ENCODE assay signal across 10 cellular contexts in the genomic region with DNA sequence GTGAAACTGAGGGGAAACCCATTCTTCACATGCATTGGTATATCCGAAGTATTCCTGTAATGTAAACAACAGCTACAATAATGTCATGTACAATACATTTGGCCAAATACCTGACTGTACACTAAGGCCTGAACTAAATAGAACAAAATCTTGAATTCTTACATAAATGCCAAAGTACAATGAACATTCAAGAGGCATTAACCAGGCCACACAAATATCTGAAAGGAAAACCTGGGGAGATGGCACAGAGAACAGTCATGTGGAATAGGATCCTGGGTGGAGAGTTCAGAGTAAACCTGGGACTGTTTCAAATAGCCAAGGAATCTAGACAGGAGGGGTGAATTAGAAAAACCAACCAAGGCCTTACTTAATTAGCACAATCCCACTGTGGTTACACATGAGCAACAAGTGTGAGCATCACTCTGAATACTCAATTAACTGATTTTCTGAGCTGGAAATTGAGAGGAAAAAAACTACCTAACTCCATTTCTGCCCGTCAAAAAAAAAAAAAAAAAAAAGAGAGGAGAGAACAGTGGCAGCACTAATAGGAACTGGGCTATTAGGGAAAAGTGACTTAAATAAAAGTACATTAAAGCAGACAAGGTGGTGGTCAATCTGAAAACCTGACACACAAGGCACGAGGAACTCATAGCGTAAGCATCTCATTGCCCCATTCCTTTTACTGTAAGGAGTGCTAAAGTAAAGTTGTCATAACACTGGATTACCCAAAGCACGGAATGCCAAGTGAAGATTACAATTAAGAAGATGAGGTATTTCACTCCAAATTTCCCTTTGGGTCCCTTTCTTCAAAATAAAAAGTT. TPM values are rescaled to one million over a fixed set of nuclear protein-coding genes. Genes with fewer than 3 reads are reported as not detected.
DNase-seq lines count a peak whose midpoint lies in the region; ATAC-seq and TF ChIP-seq lines count a peak whose summit lies in the region.
"Had no signal": no experiment of that assay in that cellular context is flagged by ENCODE, and none has a peak within 500 bp of the region (broad histone marks: within the 10 kb centered on the region; RNA-seq: fewer than 3 reads in every experiment).

No MANE protein-coding gene starts in this region.

- no peak for DNase-seq in A673 (ENCODE audit: low spot score)
- no peak for DNase-seq in HFFc6
- no peak for DNase-seq in brain microvascular endothelial cell
- no peak for DNase-seq in NCI-H524 treated with DMSO at 0.1 percent for 48 hours (lab: John Stamatoyannopoulos, UW)
- DNase-seq in CD1c-positive myeloid dendritic cell (ENCODE audit: extremely low spot score): no peak
- DNase-seq: activated CD4-positive, alpha-beta T cell treated with anti-CD3 and anti-CD28 coated beads, Interleukin-2, amount 50 U/mL, for 4 hours had no signal

- H3K27me3 Mint-ChIP-seq in HFFc6 (ENCODE audit: insufficient read depth): no peaks in the 10 kb centered on the region; the same call in 1 of the 2 replicates

- CTCF ChIA-PET in A673 (lab: Charles Lee): no interaction called here

- no peak for ATAC-seq in GM18861 (IDR thresholded peaks at IDR 0.05; ENCODE audit: unreplicated experiment)
- no peak for ATAC-seq in HG03439 (IDR thresholded peaks at IDR 0.05; ENCODE audit: unreplicated experiment)

- H3K9me3 ChIP-seq in A673 (ENCODE audit: low read depth, low read length, poor library complexity, severe bottlenecking): no peaks in the 10 kb centered on the region
- no peaks in the 10 kb centered on the region for H3K9me3 ChIP-seq in muscle layer of duodenum (ENCODE audit: control insufficient read depth in 1 of 2, low read length in 2 of 2)
- H3K9me3 ChIP-seq: neutrophil had no signal

- H3K27ac ChIP-seq in A673 (ENCODE audit: low read depth, low read length, poor library complexity, severe bottlenecking) (peak overlapping the region; percentile 63), brain microvascular endothelial cell (peak overlapping the region; percentile 83), muscle layer of duodenum (ENCODE audit: low read length) (peak overlapping the region; percentile 82)

- H3K4me1 ChIP-seq in A673 (ENCODE audit: insufficient read depth, low read length, poor library complexity, severe bottlenecking) (peaks cover 49% of the 10 kb centered on the region), muscle layer of duodenum (ENCODE audit: control insufficient read depth in 1 of 2, insufficient read depth in 2 of 2, low read length in 2 of 2) (peaks cover 37 to 38% of the 10 kb centered on the region in 2 donors)

- TF ChIP-seq CTCF in A673 (conservative IDR thresholded peaks at IDR 0.05; ENCODE audit: low read depth, low read length): no peak
- TF ChIP-seq CTCF in HFFc6 (IDR thresholded peaks at IDR 0.05): no peak
- TF ChIP-seq CTCF in brain microvascular endothelial cell (IDR thresholded peaks at IDR 0.05; ENCODE audit: low read depth, low read length, missing control alignments): no peak

- no TSS peak for BruUV-seq in A673 (replicated peaks; lab: Mats Ljungman, UMichigan)

- no peaks in the 10 kb centered on the region for H3K9me3 Mint-ChIP-seq in HFFc6

- intact Hi-C loops in A673 (cut with micrococcal nuclease; ENCODE audit: unreplicated experiment): no loop called here

- peaks cover 65% of the 10 kb centered on the region for H3K4me1 Mint-ChIP-seq in HFFc6 (ENCODE audit: low read depth)

- H3K36me3 ChIP-seq in A673 (ENCODE audit: insufficient read depth, low read length, poor library complexity, severe bottlenecking) (peaks cover 43% of the 10 kb centered on the region), brain microvascular endothelial cell (replicated peaks) (peaks cover 34% of the 10 kb centered on the region), muscle layer of duodenum (ENCODE audit: control insufficient read depth in 1 of 2, insufficient read depth in 2 of 2, low read length in 2 of 2) (peaks cover 18 to 28% of the 10 kb centered on the region in 2 donors)

- H3K27me3 ChIP-seq in A673 (replicated peaks; ENCODE audit: insufficient read depth, low read depth, low read length, poor library complexity) (no peaks in the 10 kb centered on the region), brain microvascular endothelial cell (replicated peaks) (no peaks in the 10 kb centered on the region), muscle layer of duodenum (ENCODE audit: low read depth, low read length) (no peaks in the 10 kb centered on the region)
- H3K27me3 ChIP-seq: neutrophil had no signal

- H3K27ac Mint-ChIP-seq in HFFc6: peak overlapping the region; percentile 88

- peaks cover 40% of the 10 kb centered on the region for H3K36me3 Mint-ChIP-seq in HFFc6 (ENCODE audit: low read depth)

- peak overlapping the region; percentile 24 for H3K4me3 Mint-ChIP-seq in HFFc6

- in situ Hi-C loops in brain microvascular endothelial cell (cut with HindIII; ENCODE audit: low pct_ligation_motif_present, low sequenced_read_pairs): no loop called here

- POLR2A ChIA-PET in A673 (lab: Charles Lee; ENCODE audit: low non-redundant PET): no interaction called here

- no peak overlapping the region for H3K4me3 ChIP-seq in A673 (ENCODE audit: low read depth, low read length, poor library complexity, severe bottlenecking)
- H3K4me3 ChIP-seq in brain microvascular endothelial cell (ENCODE audit: low read depth, low read length): no peak overlapping the region
- no peak overlapping the region for H3K4me3 ChIP-seq in muscle layer of duodenum (ENCODE audit: low read depth in 1 of 2, low read length in 2 of 2)

RNA-seq across cellular contexts. Expression of a gene that starts 10.9 kb away (rescaled TPM):
- total RNA-seq in A673 (2021): 171 and 188 TPM in 2 replicates
- total RNA-seq in HFFc6 (2021; fragmentation: NEBNext Ultra II Directional; extraction: Animal tissue kit (Norgen Biotek cat#: 25700)): 10 to 100 TPM; 69.6 to 97.5 (median 81.8) TPM

RNA-seq across cellular contexts. Expression of a gene that starts 11.1 kb away (rescaled TPM):
- 39.1 and 41.4 TPM in 2 replicates for total RNA-seq in A673 (2021)
- total RNA-seq in HFFc6 (2021; fragmentation: NEBNext Ultra II Directional; extraction: Animal tissue kit (Norgen Biotek cat#: 25700)): 10 to 100 TPM; 12.7 to 19.2 (median 17.9) TPM
